Comparison of ENCODE assay signal across 9 cellular contexts in the genomic region with DNA sequence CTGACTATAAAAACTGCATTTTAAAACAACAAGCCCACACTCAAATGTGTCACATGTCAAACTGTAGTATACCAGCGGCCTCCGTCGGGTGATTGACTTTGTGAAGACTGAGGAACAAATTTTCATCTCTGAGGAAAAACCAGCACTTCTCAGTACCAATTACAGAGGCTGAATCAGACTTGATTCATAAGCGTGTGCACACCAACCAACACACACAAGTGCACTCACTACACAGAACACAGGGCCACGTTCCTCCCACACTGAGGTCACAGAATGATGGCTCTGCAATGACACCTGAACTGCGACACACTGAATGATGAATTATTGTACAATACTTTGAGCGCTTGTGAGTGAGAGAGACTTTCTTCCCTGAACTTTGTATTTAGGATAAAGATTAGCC. TPM values are rescaled to one million over a fixed set of nuclear protein-coding genes. Genes with fewer than 3 reads are reported as not detected.
DNase-seq lines count a peak whose midpoint lies in the region; ATAC-seq, FAIRE-seq and TF ChIP-seq lines count a peak whose summit lies in the region.
"Had no signal": no experiment of that assay in that cellular context is flagged by ENCODE, and none has a peak within 500 bp of the region (broad histone marks: within the 10 kb centered on the region; RNA-seq: fewer than 3 reads in every experiment).

No MANE protein-coding gene starts in this region.

- H3F3A ChIP-seq in neural cell (ENCODE audit: insufficient read depth, low read length, poor library complexity, severe bottlenecking), result no peaks in the 10 kb centered on the region

- FAIRE-seq in RCC 7860 (lab: Jason Lieb, UNC), result peak; percentile 79

- H3K4me3 ChIP-seq in AG10803 (ENCODE audit: low read length) (no peak overlapping the region), adipocyte (ENCODE audit: low read length) (peak overlapping the region; percentile 40), neural cell (ENCODE audit: low read length) (peak overlapping the region; percentile 1), WERI-Rb-1 (ENCODE audit: low read depth, low read length) (no peak overlapping the region)

- peaks cover 42% of the 10 kb centered on the region for H3K4me1 ChIP-seq in adipocyte (ENCODE audit: control insufficient read depth, insufficient read depth, low read length)

- H3K9me3 ChIP-seq in adipocyte (ENCODE audit: control insufficient read depth, low read length), result no peaks in the 10 kb centered on the region
- H3K9me3 ChIP-seq in neural cell (ENCODE audit: low read length), result no peaks in the 10 kb centered on the region
- H3K9me3 ChIP-seq in WERI-Rb-1 (ENCODE audit: severe bottlenecking), result no peaks in the 10 kb centered on the region

- no peak overlapping the region for H3K9ac ChIP-seq in adipocyte (ENCODE audit: low read length)
- H3K9ac ChIP-seq in neural cell (ENCODE audit: low read length), result no peak overlapping the region

- H3K79me2 ChIP-seq in neural cell (replicated peaks; ENCODE audit: insufficient read depth, low read length), result peaks cover 47% of the 10 kb centered on the region

- H2AFZ ChIP-seq in neural cell (ENCODE audit: low read depth, low read length), result no peak overlapping the region

- no peak overlapping the region for H3K4me2 ChIP-seq in neural cell (ENCODE audit: low read length)

- H3K9me2 ChIP-seq in neural cell (ENCODE audit: insufficient read depth, low read length), result no peaks in the 10 kb centered on the region

- H3K27ac ChIP-seq in neural cell (ENCODE audit: low read length) (no peak overlapping the region), WERI-Rb-1 (no peak overlapping the region)

- peak; percentile 54 for DNase-seq in AG10803 (ENCODE audit: low read depth)
- peak; percentile 78 for DNase-seq in RCC 7860 (ENCODE audit: low spot score)
- DNase-seq in adipocyte (ENCODE audit: low read depth), result no peak
- no peak for DNase-seq in WERI-Rb-1
- no peak for DNase-seq in inferior parietal cortex (ENCODE audit: extremely low spot score)
- DNase-seq: NCI-H774 had no signal

- TF ChIP-seq CTCF in AG10803 (conservative IDR thresholded peaks at IDR 0.05; ENCODE audit: low read length) (no peak), neural cell (IDR thresholded peaks at IDR 0.05; ENCODE audit: poor library complexity, severe bottlenecking) (no peak), WERI-Rb-1 (IDR thresholded peaks at IDR 0.05; ENCODE audit: low read depth, low read length) (no peak)

- H3K36me3 ChIP-seq in adipocyte (ENCODE audit: control insufficient read depth, insufficient read depth, low read length, severe bottlenecking), result peaks cover 10% of the 10 kb centered on the region
- H3K36me3 ChIP-seq in neural cell (ENCODE audit: insufficient read depth, low read length), result no peaks in the 10 kb centered on the region
- H3K36me3 ChIP-seq in WERI-Rb-1, result peaks cover 7% of the 10 kb centered on the region

- no peak for TF ChIP-seq RAD21 in neural cell (conservative IDR thresholded peaks at IDR 0.05)

- no peak for TF ChIP-seq EP300 in neural cell (conservative IDR thresholded peaks at IDR 0.05; ENCODE audit: poor library complexity, severe bottlenecking)

- no peaks in the 10 kb centered on the region for H4K20me1 ChIP-seq in neural cell (ENCODE audit: insufficient read depth)

- ATAC-seq in GM18870 (IDR thresholded peaks at IDR 0.05; ENCODE audit: unreplicated experiment) (no peak), HG02798 (IDR thresholded peaks at IDR 0.05; ENCODE audit: poor library complexity, unreplicated experiment) (no peak)

- no peaks in the 10 kb centered on the region for H3K27me3 ChIP-seq in adipocyte (replicated peaks; ENCODE audit: control insufficient read depth, insufficient read depth, low read length)
- no peaks in the 10 kb centered on the region for H3K27me3 ChIP-seq in neural cell (ENCODE audit: insufficient read depth, low read depth, low read length)
- H3K27me3 ChIP-seq in WERI-Rb-1 (ENCODE audit: insufficient read depth, low read depth, severe bottlenecking), result no peaks in the 10 kb centered on the region

TF ChIP-seq in neural cell, 6 proteins besides CTCF, POLR2A, EP300 and RAD21:
- no peak for TF ChIP-seq SMC3 (conservative IDR thresholded peaks at IDR 0.05; ENCODE audit: poor library complexity)
- no peak for TF ChIP-seq POLR2AphosphoS5 (IDR thresholded peaks at IDR 0.05)
- TF ChIP-seq EZH2 (IDR thresholded peaks at IDR 0.05; ENCODE audit: borderline replicate concordance, insufficient read depth, low read length, poor library complexity, severe bottlenecking), result no peak
- TF ChIP-seq MXI1 (conservative IDR thresholded peaks at IDR 0.05; ENCODE audit: poor library complexity, severe bottlenecking), result no peak
- TF ChIP-seq, protein P1, sequence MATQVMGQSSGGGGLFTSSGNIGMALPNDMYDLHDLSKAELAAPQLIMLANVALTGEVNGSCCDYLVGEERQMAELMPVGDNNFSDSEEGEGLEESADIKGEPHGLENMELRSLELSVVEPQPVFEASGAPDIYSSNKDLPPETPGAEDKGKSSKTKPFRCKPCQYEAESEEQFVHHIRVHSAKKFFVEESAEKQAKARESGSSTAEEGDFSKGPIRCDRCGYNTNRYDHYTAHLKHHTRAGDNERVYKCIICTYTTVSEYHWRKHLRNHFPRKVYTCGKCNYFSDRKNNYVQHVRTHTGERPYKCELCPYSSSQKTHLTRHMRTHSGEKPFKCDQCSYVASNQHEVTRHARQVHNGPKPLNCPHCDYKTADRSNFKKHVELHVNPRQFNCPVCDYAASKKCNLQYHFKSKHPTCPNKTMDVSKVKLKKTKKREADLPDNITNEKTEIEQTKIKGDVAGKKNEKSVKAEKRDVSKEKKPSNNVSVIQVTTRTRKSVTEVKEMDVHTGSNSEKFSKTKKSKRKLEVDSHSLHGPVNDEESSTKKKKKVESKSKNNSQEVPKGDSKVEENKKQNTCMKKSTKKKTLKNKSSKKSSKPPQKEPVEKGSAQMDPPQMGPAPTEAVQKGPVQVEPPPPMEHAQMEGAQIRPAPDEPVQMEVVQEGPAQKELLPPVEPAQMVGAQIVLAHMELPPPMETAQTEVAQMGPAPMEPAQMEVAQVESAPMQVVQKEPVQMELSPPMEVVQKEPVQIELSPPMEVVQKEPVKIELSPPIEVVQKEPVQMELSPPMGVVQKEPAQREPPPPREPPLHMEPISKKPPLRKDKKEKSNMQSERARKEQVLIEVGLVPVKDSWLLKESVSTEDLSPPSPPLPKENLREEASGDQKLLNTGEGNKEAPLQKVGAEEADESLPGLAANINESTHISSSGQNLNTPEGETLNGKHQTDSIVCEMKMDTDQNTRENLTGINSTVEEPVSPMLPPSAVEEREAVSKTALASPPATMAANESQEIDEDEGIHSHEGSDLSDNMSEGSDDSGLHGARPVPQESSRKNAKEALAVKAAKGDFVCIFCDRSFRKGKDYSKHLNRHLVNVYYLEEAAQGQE (IDR thresholded peaks at IDR 0.05; ENCODE audit: borderline replicate concordance), result no peak
- no peak for TF ChIP-seq TAF1 (IDR thresholded peaks at IDR 0.05; ENCODE audit: low read depth)

RNA-seq across cellular contexts. Expression of a gene that starts 29.6 kb away (rescaled TPM):
- 104 and 127 TPM in 2 replicates for polyA plus RNA-seq in neural cell
- polyA minus RNA-seq in neural cell, result 186 and 196 TPM in 2 replicates

Comparison
In these comparisons a context has a peak if more than half of its experiments do, and no peak if none do; other contexts are left out.
1. DNase-seq: peak in AG10803 (single experiment) and RCC 7860 (single experiment); none in adipocyte (single experiment), WERI-Rb-1 (single experiment) and inferior parietal cortex (single experiment).
2. H3K4me3 ChIP-seq: peak in adipocyte (single experiment) and neural cell (single experiment); none in AG10803 (single experiment) and WERI-Rb-1 (single experiment).